10 cellular contexts compared by ENCODE assay signal in genomic region chr2:44940612-44941464, GRCh38. TPM values are rescaled to one million over a fixed set of nuclear protein-coding genes. Genes with fewer than 3 reads are reported as not detected.
DNase-seq lines count a peak whose midpoint lies in the region; ATAC-seq lines count a peak whose summit lies in the region.
"Had no signal": no experiment of that assay in that cellular context is flagged by ENCODE, and none has a peak within 500 bp of the region (broad histone marks: within the 10 kb centered on the region; RNA-seq: fewer than 3 reads in every experiment).

No MANE protein-coding gene starts in this region.

- no peaks in the 10 kb centered on the region for H3K9me3 Mint-ChIP-seq in activated naive CD8-positive, alpha-beta T cell (ENCODE audit: low read depth)
- H3K9me3 Mint-ChIP-seq in naive B cell, result peaks cover 0 to 12% (median 3%) of the 10 kb centered on the region in 7 donors

- peak overlapping the region; percentile 88 for H3K4me3 Mint-ChIP-seq in activated naive CD8-positive, alpha-beta T cell
- peak overlapping the region; percentile 87 to 95 (median 91) for H3K4me3 Mint-ChIP-seq in naive B cell

- H3K4me1 ChIP-seq in right cardiac atrium (ENCODE audit: control insufficient read depth, insufficient read depth, low read length) (no peaks in the 10 kb centered on the region), urinary bladder (ENCODE audit: insufficient read depth) (peaks cover 4% of the 10 kb centered on the region)

- H3K9me3 ChIP-seq in right cardiac atrium (ENCODE audit: control insufficient read depth, low read length), result no peaks in the 10 kb centered on the region
- H3K9me3 ChIP-seq: transverse colon had no signal

- H3K4me3 ChIP-seq in right cardiac atrium (ENCODE audit: low read length) (peak overlapping the region; percentile 50), urinary bladder (ENCODE audit: low read depth, low read length) (peak overlapping the region; percentile 31)

- H3K36me3 ChIP-seq in urinary bladder (ENCODE audit: insufficient read depth), result no peaks in the 10 kb centered on the region
- H3K36me3 ChIP-seq: transverse colon had no signal

- WGBS in right cardiac atrium, result 13% methylated on average over 27 of the region's 27 CpGs
- WGBS in urinary bladder, result 10% methylated on average over 27 of the region's 27 CpGs

- intact Hi-C loops in right cardiac atrium (cut with DNase I) (no loop called here), left ventricle myocardium superior (cut with micrococcal nuclease) (no loop called here)

- peaks cover 49% of the 10 kb centered on the region for H3K4me1 Mint-ChIP-seq in activated naive CD8-positive, alpha-beta T cell (ENCODE audit: low read depth)
- peaks cover 59 to 78% (median 78%) of the 10 kb centered on the region in 3 donors for H3K4me1 Mint-ChIP-seq in naive B cell

- no peaks in the 10 kb centered on the region for H3K36me3 Mint-ChIP-seq in activated naive CD8-positive, alpha-beta T cell
- peaks cover 0 to 13% of the 10 kb centered on the region in 2 donors for H3K36me3 Mint-ChIP-seq in naive B cell

- DNase-seq in right cardiac atrium (peak in 1 of 3 donors; percentile 45), left ventricle myocardium superior (no peak), naive B cell (no peak), NCI-H524 (lab: John Stamatoyannopoulos, UW) (no peak), cerebellum (ENCODE audit: low spot score) (no peak)

- ATAC-seq in right cardiac atrium, result no peak
- no peak for ATAC-seq in left ventricle myocardium superior
- no peak for ATAC-seq in naive B cell (ENCODE audit: low read depth in 2 of 2)
- ATAC-seq in HG03097 (IDR thresholded peaks at IDR 0.05; ENCODE audit: low FRiP score, unreplicated experiment), result no peak

- H3K27ac ChIP-seq in right cardiac atrium (ENCODE audit: low read length), result no peak overlapping the region
- no peak overlapping the region for H3K27ac ChIP-seq in urinary bladder (ENCODE audit: low read depth)
- H3K27ac ChIP-seq: SK-N-MC, transverse colon had no signal

- no peaks in the 10 kb centered on the region for H3K27me3 ChIP-seq in right cardiac atrium (ENCODE audit: control insufficient read depth, insufficient read depth)

- peaks cover 37% of the 10 kb centered on the region for H3K27me3 Mint-ChIP-seq in activated naive CD8-positive, alpha-beta T cell
- peaks cover 77 to 95% (median 81%) of the 10 kb centered on the region in 3 donors for H3K27me3 Mint-ChIP-seq in naive B cell

- H3K27ac Mint-ChIP-seq in activated naive CD8-positive, alpha-beta T cell, result no peak overlapping the region
- H3K27ac Mint-ChIP-seq in naive B cell, result peak overlapping the region in 5 of 6 donors; percentile 15 to 95 (median 76)

RNA-seq across cellular contexts. Expression of gene SIX3, which starts 0.7 kb away (rescaled TPM):
- not detected for total RNA-seq in right cardiac atrium
- polyA plus RNA-seq in right cardiac atrium, result not detected
- total RNA-seq in left ventricle myocardium superior, result not detected
- not detected for polyA plus RNA-seq in naive B cell (ENCODE audit: low read depth in 6 of 6)
- total RNA-seq in urinary bladder, result not detected
- polyA plus RNA-seq in urinary bladder, result not detected
- total RNA-seq in cerebellum, result not detected
- total RNA-seq: transverse colon had no signal
